Comparison of ENCODE assay signal across 11 cellular contexts in genomic region chr6:15854378-15854777, GRCh38.
"Had no signal": no experiment of that assay in that cellular context is flagged by ENCODE, and none has a peak within 500 bp of the region (broad histone marks: within the 10 kb centered on the region; RNA-seq: fewer than 3 reads in every experiment).

No MANE protein-coding gene starts in this region.

- H3K4me3 Mint-ChIP-seq: GM23338, H9, HFFc6 had no signal

- H3K9ac ChIP-seq: GM23248 had no signal

- H3K4me1 ChIP-seq: HAP-1 had no signal

- H3K27ac Mint-ChIP-seq: GM23338, H9, HFFc6 had no signal

- H3K4me3 ChIP-seq: GM23248, GM23338, HAP-1 had no signal

- ATAC-seq: HCT116 had no signal

- H3K36me3 ChIP-seq: HAP-1 had no signal

- H3K9me3 ChIP-seq: HAP-1 had no signal

- FAIRE-seq: H1, H54 had no signal

- H2AFZ ChIP-seq: GM23248 had no signal

- H3K27ac ChIP-seq: GM23248 had no signal

- DNase-seq: GM23248, GOT3, H7, H9, HCEC 1CT, HFFc6 had no signal
